In the genomic region with DNA sequence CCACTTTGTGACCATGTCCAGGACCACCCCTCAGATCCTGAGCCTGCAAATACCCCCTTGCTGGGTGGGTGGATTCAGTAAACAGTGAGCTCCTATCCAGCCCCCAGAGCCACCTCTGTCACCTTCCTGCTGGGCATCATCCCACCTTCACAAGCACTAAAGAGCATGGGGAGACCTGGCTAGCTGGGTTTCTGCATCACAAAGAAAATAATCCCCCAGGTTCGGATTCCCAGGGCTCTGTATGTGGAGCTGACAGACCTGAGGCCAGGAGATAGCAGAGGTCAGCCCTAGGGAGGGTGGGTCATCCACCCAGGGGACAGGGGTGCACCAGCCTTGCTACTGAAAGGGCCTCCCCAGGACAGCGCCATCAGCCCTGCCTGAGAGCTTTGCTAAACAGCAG, we compare ENCODE assay signal across 25 cellular contexts. TPM values are rescaled to one million over a fixed set of nuclear protein-coding genes. Genes with fewer than 3 reads are reported as not detected.
DNase-seq lines count a peak whose midpoint lies in the region; ATAC-seq, FAIRE-seq and TF ChIP-seq lines count a peak whose summit lies in the region.
"Had no signal": no experiment of that assay in that cellular context is flagged by ENCODE, and none has a peak within 500 bp of the region (broad histone marks: within the 10 kb centered on the region; RNA-seq: fewer than 3 reads in every experiment).

No MANE protein-coding gene starts in this region.

- H3K4me3 Mint-ChIP-seq in activated naive CD8-positive, alpha-beta T cell treated with anti-CD3 and anti-CD28 coated beads, Interleukin-2, amount 10 ng/mL, durations not matched to agents 7 days and 5 days, result no peak overlapping the region
- no peak overlapping the region for H3K4me3 Mint-ChIP-seq in activated naive CD8-positive, alpha-beta T cell treated with anti-CD3 and anti-CD28 coated beads, Interleukin-2, amount 50 U/mL, for 24 hours
- H3K4me3 Mint-ChIP-seq in CD8-positive, alpha-beta memory T cell, result no peak overlapping the region
- H3K4me3 Mint-ChIP-seq: CD4-positive, CD25-positive, alpha-beta regulatory T cell; GM23338 had no signal

- intact Hi-C loops in spleen (cut with DNase I; ENCODE audit: low total_unique reads), result no loop called here

- H3K4me1 ChIP-seq in spleen, result no peaks in the 10 kb centered on the region
- H3K4me1 ChIP-seq in CD8-positive, alpha-beta memory T cell (ENCODE audit: insufficient read depth, low read length), result no peaks in the 10 kb centered on the region

- DNase-seq in activated naive CD8-positive, alpha-beta T cell treated with anti-CD3 and anti-CD28 coated beads, Interleukin-2, amount 10 ng/mL, durations not matched to agents 7 days and 5 days, result peak; percentile 14
- DNase-seq in activated naive CD8-positive, alpha-beta T cell treated with anti-CD3 and anti-CD28 coated beads, Interleukin-2, amount 50 U/mL, for 24 hours, result no peak
- peak; percentile 69 for DNase-seq in mesenteric fat pad (ENCODE audit: low spot score)
- peak; percentile 35 for DNase-seq in spleen
- no peak for DNase-seq in CD8-positive, alpha-beta memory T cell
- DNase-seq in H54 (ENCODE audit: insufficient read length, low spot score), result no peak
- DNase-seq: HCEC 1CT, IMR-90, KG1, MM.1S, NCI-H1694, NCI-H2029 treated with DMSO at 0.1 percent for 48 hours, NCI-H526 treated with DMSO at 0.1 percent for 48 hours, PC-9, Right ventricle myocardium superior had no signal

- no peak for TF ChIP-seq CTCF in spleen (IDR thresholded peaks at IDR 0.05 in 8 of 11, conservative IDR thresholded peaks at IDR 0.05 in 3 of 11)

- FAIRE-seq in H54 (lab: Jason Lieb, UNC), result no peak
- FAIRE-seq: A204.1, GM12878 had no signal

- no peaks in the 10 kb centered on the region for H3K9me3 Mint-ChIP-seq in activated naive CD8-positive, alpha-beta T cell treated with anti-CD3 and anti-CD28 coated beads, Interleukin-2, amount 10 ng/mL, durations not matched to agents 7 days and 5 days
- H3K9me3 Mint-ChIP-seq in activated naive CD8-positive, alpha-beta T cell treated with anti-CD3 and anti-CD28 coated beads, Interleukin-2, amount 50 U/mL, for 24 hours, result peaks cover 9% of the 10 kb centered on the region
- peaks cover 11 to 21% (median 13%) of the 10 kb centered on the region in 5 donors for H3K9me3 Mint-ChIP-seq in CD8-positive, alpha-beta memory T cell
- H3K9me3 Mint-ChIP-seq: GM23338 had no signal

- H3K27me3 Mint-ChIP-seq in activated naive CD8-positive, alpha-beta T cell treated with anti-CD3 and anti-CD28 coated beads, Interleukin-2, amount 10 ng/mL, durations not matched to agents 7 days and 5 days, result peaks cover 14% of the 10 kb centered on the region
- H3K27me3 Mint-ChIP-seq in activated naive CD8-positive, alpha-beta T cell treated with anti-CD3 and anti-CD28 coated beads, Interleukin-2, amount 50 U/mL, for 24 hours, result peaks cover 56% of the 10 kb centered on the region
- peaks cover 42 to 70% of the 10 kb centered on the region in 2 donors for H3K27me3 Mint-ChIP-seq in CD8-positive, alpha-beta memory T cell

- H3K4me3 ChIP-seq in spleen, result no peak overlapping the region
- H3K4me3 ChIP-seq in CD8-positive, alpha-beta memory T cell (ENCODE audit: low read length), result no peak overlapping the region
- H3K4me3 ChIP-seq: BLaER1, GM12878, GM23338, PC-9 had no signal

- H3K27me3 ChIP-seq in spleen (replicated peaks in 1 of 7), result peaks cover 0 to 74% (median 7%) of the 10 kb centered on the region in 7 donors
- H3K27me3 ChIP-seq in CD8-positive, alpha-beta memory T cell (ENCODE audit: insufficient read depth, low read length, poor library complexity, severe bottlenecking), result no peaks in the 10 kb centered on the region
- H3K27me3 ChIP-seq: BLaER1 had no signal

- no peak overlapping the region for H3K27ac Mint-ChIP-seq in activated naive CD8-positive, alpha-beta T cell treated with anti-CD3 and anti-CD28 coated beads, Interleukin-2, amount 10 ng/mL, durations not matched to agents 7 days and 5 days
- H3K27ac Mint-ChIP-seq in activated naive CD8-positive, alpha-beta T cell treated with anti-CD3 and anti-CD28 coated beads, Interleukin-2, amount 50 U/mL, for 24 hours, result no peak overlapping the region
- H3K27ac Mint-ChIP-seq in CD8-positive, alpha-beta memory T cell, result no peak overlapping the region
- H3K27ac Mint-ChIP-seq: CD4-positive, CD25-positive, alpha-beta regulatory T cell; GM23338 had no signal

- H3K9me3 ChIP-seq in spleen, result peaks cover 0 to 32% (median 23%) of the 10 kb centered on the region in 8 donors
- H3K9me3 ChIP-seq in CD8-positive, alpha-beta memory T cell (ENCODE audit: low read length), result no peaks in the 10 kb centered on the region
- H3K9me3 ChIP-seq: BLaER1 had no signal

- H3K36me3 Mint-ChIP-seq in activated naive CD8-positive, alpha-beta T cell treated with anti-CD3 and anti-CD28 coated beads, Interleukin-2, amount 10 ng/mL, durations not matched to agents 7 days and 5 days, result no peaks in the 10 kb centered on the region
- H3K36me3 Mint-ChIP-seq in activated naive CD8-positive, alpha-beta T cell treated with anti-CD3 and anti-CD28 coated beads, Interleukin-2, amount 50 U/mL, for 24 hours (ENCODE audit: low read depth), result no peaks in the 10 kb centered on the region
- peaks cover 0 to 1% (median 0%) of the 10 kb centered on the region in 3 donors for H3K36me3 Mint-ChIP-seq in CD8-positive, alpha-beta memory T cell
- H3K36me3 Mint-ChIP-seq: CD4-positive, CD25-positive, alpha-beta regulatory T cell had no signal

- H3K27ac ChIP-seq in spleen, result no peak overlapping the region
- no peak overlapping the region for H3K27ac ChIP-seq in CD8-positive, alpha-beta memory T cell (ENCODE audit: low read depth, low read length)
- H3K27ac ChIP-seq: BLaER1, PC-9 had no signal

- no peak for ATAC-seq in activated naive CD8-positive, alpha-beta T cell treated with anti-CD3 and anti-CD28 coated beads, Interleukin-2, amount 10 ng/mL, durations not matched to agents 7 days and 5 days (ENCODE audit: low read depth)
- no peak for ATAC-seq in activated naive CD8-positive, alpha-beta T cell treated with anti-CD3 and anti-CD28 coated beads, Interleukin-2, amount 50 U/mL, for 24 hours
- ATAC-seq in HG03045 (IDR thresholded peaks at IDR 0.05; ENCODE audit: unreplicated experiment), result no peak

- H3K36me3 ChIP-seq in spleen, result no peaks in the 10 kb centered on the region
- no peaks in the 10 kb centered on the region for H3K36me3 ChIP-seq in CD8-positive, alpha-beta memory T cell (ENCODE audit: insufficient read depth, low read length)
- H3K36me3 ChIP-seq: BLaER1 had no signal

- H3K4me1 Mint-ChIP-seq in activated naive CD8-positive, alpha-beta T cell treated with anti-CD3 and anti-CD28 coated beads, Interleukin-2, amount 10 ng/mL, durations not matched to agents 7 days and 5 days, result no peaks in the 10 kb centered on the region
- H3K4me1 Mint-ChIP-seq in activated naive CD8-positive, alpha-beta T cell treated with anti-CD3 and anti-CD28 coated beads, Interleukin-2, amount 50 U/mL, for 24 hours, result no peaks in the 10 kb centered on the region
- H3K4me1 Mint-ChIP-seq in CD8-positive, alpha-beta memory T cell, result no peaks in the 10 kb centered on the region

- TF ChIP-seq POLR2A in spleen (IDR thresholded peaks at IDR 0.05) (no peak), H54 (IDR thresholded peaks at IDR 0.05; ENCODE audit: low read depth, low read length) (no peak)

- POLR2A ChIA-PET in activated naive CD8-positive, alpha-beta T cell treated with anti-CD3 and anti-CD28 coated beads, Interleukin-2, amount 10 ng/mL, durations not matched to agents 7 days and 5 days (lab: Charles Lee), result no interaction called here
- POLR2A ChIA-PET in CD8-positive, alpha-beta memory T cell (lab: Charles Lee), result no interaction called here

- WGBS in spleen, 5 donors, result 68 to 100% (median 72%) methylated on average over 1 to 2 of the region's 2 CpGs

- CTCF ChIA-PET in CD8-positive, alpha-beta memory T cell (lab: Charles Lee), result interaction anchor here (1.0 kb wide), 1 partner anchor 11 kb away, joined by 3 read pairs; no protein-coding TSS in a partner anchor

RNA-seq across cellular contexts. Expression of a gene that starts 7.7 kb away (rescaled TPM):
- not detected for total RNA-seq in activated naive CD8-positive, alpha-beta T cell treated with anti-CD3 and anti-CD28 coated beads, Interleukin-2, amount 10 ng/mL, durations not matched to agents 7 days and 5 days
- total RNA-seq in mesenteric fat pad (not detected), spleen (not detected)
- under 1 TPM in 1 of 3 donors, not detected in 2; 0.13 TPM for polyA plus RNA-seq in spleen
- not detected for total RNA-seq in CD8-positive, alpha-beta memory T cell
- polyA plus RNA-seq in CD8-positive, alpha-beta memory T cell, result not detected
- total RNA-seq: CD4-positive, CD25-positive, alpha-beta regulatory T cell; GM12878; IMR-90; NCI-H460; PC-9; Right ventricle myocardium superior; RPMI7951; SK-MEL-5 had no signal
- polyA plus RNA-seq: AG04450; CD4-positive, CD25-positive, alpha-beta regulatory T cell; GM12878; GM23338; IMR-90 had no signal

RNA-seq across cellular contexts. Expression of a gene that starts 12.7 kb away (rescaled TPM):
- total RNA-seq in activated naive CD8-positive, alpha-beta T cell treated with anti-CD3 and anti-CD28 coated beads, Interleukin-2, amount 10 ng/mL, durations not matched to agents 7 days and 5 days, result not detected
- total RNA-seq in mesenteric fat pad, result 0.35 TPM
- under 1 TPM in 1 of 7 donors, not detected in 6; 0.60 TPM for total RNA-seq in spleen
- under 1 TPM in 1 of 3 donors, not detected in 2; 0.61 TPM for polyA plus RNA-seq in spleen
- not detected for total RNA-seq in CD8-positive, alpha-beta memory T cell
- not detected for polyA plus RNA-seq in CD8-positive, alpha-beta memory T cell
- total RNA-seq: CD4-positive, CD25-positive, alpha-beta regulatory T cell; GM23338; IMR-90; NCI-H460; Right ventricle myocardium superior; RPMI7951; SK-MEL-5 had no signal
- polyA plus RNA-seq: AG04450; CD4-positive, CD25-positive, alpha-beta regulatory T cell; GM12878; GM23338; IMR-90 had no signal

RNA-seq across cellular contexts. Expression of a gene that starts 59.6 kb away (rescaled TPM):
- not detected for total RNA-seq in activated naive CD8-positive, alpha-beta T cell treated with anti-CD3 and anti-CD28 coated beads, Interleukin-2, amount 10 ng/mL, durations not matched to agents 7 days and 5 days
- total RNA-seq in mesenteric fat pad (0.22 TPM), spleen (10 to 100 TPM in 1 of 7 donors, 1 to 10 TPM in 5, under 1 TPM in 1; 0.88 to 14.8 (median 2.4) TPM)
- polyA plus RNA-seq in spleen, result under 1 TPM; 0.27 to 0.48 (median 0.45) TPM
- total RNA-seq in CD8-positive, alpha-beta memory T cell, result not detected
- not detected for polyA plus RNA-seq in CD8-positive, alpha-beta memory T cell
- total RNA-seq: CD4-positive, CD25-positive, alpha-beta regulatory T cell; GM23338; IMR-90; NCI-H460; Right ventricle myocardium superior; RPMI7951; SK-MEL-5 had no signal
- polyA plus RNA-seq: AG04450; CD4-positive, CD25-positive, alpha-beta regulatory T cell; GM12878; GM23338; IMR-90 had no signal

Comparison
In these comparisons a context has a peak if more than half of its experiments do, and no peak if none do; other contexts are left out.
1. DNase-seq: peak in activated naive CD8-positive, alpha-beta T cell treated with anti-CD3 and anti-CD28 coated beads, Interleukin-2, amount 10 ng/mL, durations not matched to agents 7 days and 5 days (single experiment), mesenteric fat pad (single experiment) and spleen (single experiment); none in activated naive CD8-positive, alpha-beta T cell treated with anti-CD3 and anti-CD28 coated beads, Interleukin-2, amount 50 U/mL, for 24 hours (single experiment), CD8-positive, alpha-beta memory T cell (0 of 5) and H54 (single experiment).